8 cellular contexts compared by ENCODE assay signal in the genomic region with DNA sequence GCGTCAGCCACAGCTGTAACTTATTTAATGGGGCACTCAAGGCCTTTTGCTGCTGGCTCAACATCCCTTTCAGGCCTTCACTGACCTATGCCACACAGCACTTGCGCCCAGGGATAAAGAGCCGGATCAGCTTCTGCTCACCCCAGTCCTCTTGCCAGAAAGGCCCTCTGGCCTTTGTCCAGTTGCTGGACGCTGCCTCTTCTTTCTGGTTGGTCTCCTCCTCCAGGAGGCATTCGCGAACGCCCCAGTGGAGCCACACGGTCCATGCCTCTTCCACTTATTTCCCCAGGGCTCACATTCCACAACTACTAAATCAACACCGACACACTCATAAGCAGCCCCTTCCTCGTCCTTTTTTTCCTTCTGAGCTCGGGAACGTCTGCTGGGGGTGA. TPM values are rescaled to one million over a fixed set of nuclear protein-coding genes. Genes with fewer than 3 reads are reported as not detected.
DNase-seq lines count a peak whose midpoint lies in the region; ATAC-seq lines count a peak whose summit lies in the region.

No MANE protein-coding gene starts in this region.

- ATAC-seq in sciatic nerve (peak; percentile 26), HG03135 (IDR thresholded peaks at IDR 0.05; ENCODE audit: unreplicated experiment) (no peak)

- no peaks in the 10 kb centered on the region for H3K27me3 ChIP-seq in iPS DF 6.9 (ENCODE audit: control insufficient read depth, insufficient read depth, low read length)

- H3K4me1 ChIP-seq in iPS DF 6.9 (ENCODE audit: control insufficient read depth, insufficient read depth, low read length): no peaks in the 10 kb centered on the region

- H3K9me3 ChIP-seq in iPS DF 6.9 (ENCODE audit: control insufficient read depth, insufficient read depth, low read length): no peaks in the 10 kb centered on the region

- no peak for DNase-seq in activated T-cell treated with anti-CD3 and anti-CD28 coated beads, Interleukin-2, amount 50 U/mL, for 24 hours
- no peak for DNase-seq in activated T-cell treated with anti-CD3 and anti-CD28 coated beads for 4 hours
- DNase-seq in iPS DF 6.9 (ENCODE audit: low read depth, low spot score): no peak
- no peak for DNase-seq in sciatic nerve (ENCODE audit: low spot score)
- DNase-seq in NCI-H2081 (lab: John Stamatoyannopoulos, UW): no peak
- DNase-seq in stimulated activated CD4-positive, alpha-beta T cell treated with anti-CD3 and anti-CD28 coated beads, Interleukin-4, amount 100 ng/mL, for 4 hours: no peak

- H3K27ac ChIP-seq in angular gyrus (ENCODE audit: low read depth, low read length): peak overlapping the region; percentile 85
- H3K27ac ChIP-seq in iPS DF 6.9 (ENCODE audit: low read length): no peak overlapping the region

- H3K4me3 Mint-ChIP-seq in activated T-cell treated with anti-CD3 and anti-CD28 coated beads, Interleukin-2, amount 50 U/mL, for 24 hours: peak overlapping the region; percentile 81

- peaks cover 27% of the 10 kb centered on the region for H3K9me3 Mint-ChIP-seq in activated T-cell treated with anti-CD3 and anti-CD28 coated beads, Interleukin-2, amount 50 U/mL, for 24 hours

- H3K27me3 Mint-ChIP-seq in activated T-cell treated with anti-CD3 and anti-CD28 coated beads, Interleukin-2, amount 50 U/mL, for 24 hours: no peaks in the 10 kb centered on the region

- peak overlapping the region; percentile 87 for H3K27ac Mint-ChIP-seq in activated T-cell treated with anti-CD3 and anti-CD28 coated beads, Interleukin-2, amount 50 U/mL, for 24 hours

- no peaks in the 10 kb centered on the region for H3K36me3 ChIP-seq in iPS DF 6.9 (ENCODE audit: control insufficient read depth, insufficient read depth, low read length)

- peak overlapping the region; percentile 85; the same call in 1 of the 2 replicates for H3K4me3 ChIP-seq in iPS DF 6.9 (ENCODE audit: low read length)

- peaks cover 27% of the 10 kb centered on the region for H3K36me3 Mint-ChIP-seq in activated T-cell treated with anti-CD3 and anti-CD28 coated beads, Interleukin-2, amount 50 U/mL, for 24 hours (ENCODE audit: low read depth)

- H3K4me1 Mint-ChIP-seq in activated T-cell treated with anti-CD3 and anti-CD28 coated beads, Interleukin-2, amount 50 U/mL, for 24 hours (ENCODE audit: low read depth): peaks cover 20% of the 10 kb centered on the region

- no CpG with 5 or more reads among the region's 12 CpGs for WGBS in iPS DF 6.9 (ENCODE audit: insufficient coverage, insufficient read length)

- intact Hi-C loops in sciatic nerve (cut with DNase I): no loop called here

RNA-seq across cellular contexts. Expression of gene ZNF329, which starts 3.7 kb away (rescaled TPM):
- 11.8 TPM for total RNA-seq in sciatic nerve

RNA-seq across cellular contexts. Expression of gene ZNF274, which starts 28.6 kb away (rescaled TPM):
- 32.0 TPM for total RNA-seq in sciatic nerve

RNA-seq across cellular contexts. Expression of gene ZSCAN18, which starts 56.3 kb away (rescaled TPM):
- 70.1 TPM for total RNA-seq in sciatic nerve
